ENCODE assay signal across 17 cellular contexts in genomic region chr9:95438958-95439357, GRCh38.
"Had no signal": no experiment of that assay in that cellular context is flagged by ENCODE, and none has a peak within 500 bp of the region (broad histone marks: within the 10 kb centered on the region; RNA-seq: fewer than 3 reads in every experiment).

No MANE protein-coding gene starts in this region.

- H3K9me3 ChIP-seq: MG63, SK-N-SH had no signal

- H3K4me2 ChIP-seq: SK-N-SH had no signal

- FAIRE-seq: HTR-8/SVneo, RCC 7860 had no signal

- DNase-seq: KBM-7, MG63, NCI-H1092, NCI-H1417 treated with DMSO at 0.1 percent for 48 hours, NCI-H2029, NCI-H2081 treated with DMSO at 0.1 percent for 48 hours, NCI-H2171, NCI-H524, NCI-H774, SHP77, SK-N-SH, SW 1271, T-cell had no signal

- H3K27ac ChIP-seq: HL-60, RWPE1 had no signal

- H3K36me3 ChIP-seq: MG63 had no signal

- H3K27me3 ChIP-seq: MG63 had no signal

- H3K4me3 ChIP-seq: MG63 had no signal

- H3K9ac ChIP-seq: SK-N-SH had no signal

- ATAC-seq: T-cell had no signal
